Comparison of ENCODE assay signal across 8 cellular contexts in genomic region chr6:129672345-129672691, GRCh38. TPM values are rescaled to one million over a fixed set of nuclear protein-coding genes. Genes with fewer than 3 reads are reported as not detected.
DNase-seq lines count a peak whose midpoint lies in the region; ATAC-seq and TF ChIP-seq lines count a peak whose summit lies in the region.

No MANE protein-coding gene starts in this region.

- H3K4me2 ChIP-seq in GM23338 (no peak overlapping the region), hepatocyte (no peak overlapping the region)

- no peaks in the 10 kb centered on the region for H3K36me3 Mint-ChIP-seq in CD4-positive, alpha-beta memory T cell
- H3K36me3 Mint-ChIP-seq in GM23338 (ENCODE audit: low read depth) (no peaks in the 10 kb centered on the region), type B pancreatic cell (no peaks in the 10 kb centered on the region)

- TF ChIP-seq CTCF in GM23338 (conservative IDR thresholded peaks at IDR 0.05; ENCODE audit: low read depth in 2 of 2): no peak
- no peak for TF ChIP-seq CTCF in hepatocyte (IDR thresholded peaks at IDR 0.05; ENCODE audit: poor library complexity)
- no peak for TF ChIP-seq CTCF in vagina (IDR thresholded peaks at IDR 0.05)
- no peak for TF ChIP-seq CTCF in type B pancreatic cell (conservative IDR thresholded peaks at IDR 0.05)

- H3K9me3 Mint-ChIP-seq in CD4-positive, alpha-beta memory T cell: no peaks in the 10 kb centered on the region
- H3K9me3 Mint-ChIP-seq in GM23338 (no peaks in the 10 kb centered on the region), type B pancreatic cell (peaks cover 7% of the 10 kb centered on the region)

- CTCF ChIA-PET in CD4-positive, alpha-beta memory T cell (lab: Charles Lee; ENCODE audit: partially characterized antibody): interaction anchor here (0.7 to 7.6 kb wide), 8 partner anchors 10 to 77 kb away, joined by 4 to 131 read pairs (median 11); partner anchors contain the start of gene ARHGAP18

- H2AFZ ChIP-seq in GM23338 (0 out of 2 replicates have a peak overlapping the region, but pooled peaks have one; percentile 15), hepatocyte (no peak overlapping the region)

- no peaks in the 10 kb centered on the region for H3K9me3 ChIP-seq in CD4-positive, alpha-beta memory T cell (ENCODE audit: control insufficient read depth in 1 of 2, low read length in 2 of 2)
- no peaks in the 10 kb centered on the region for H3K9me3 ChIP-seq in SJSA1 (replicated peaks)
- no peaks in the 10 kb centered on the region for H3K9me3 ChIP-seq in hepatocyte (ENCODE audit: low read depth)
- H3K9me3 ChIP-seq in vagina: no peaks in the 10 kb centered on the region

- ATAC-seq in GM23338: no peak

- peaks cover 25% of the 10 kb centered on the region for H3K4me1 ChIP-seq in CD4-positive, alpha-beta memory T cell (ENCODE audit: insufficient read depth, low read length)
- H3K4me1 ChIP-seq in GM23338 (ENCODE audit: insufficient read depth) (peaks cover 21% of the 10 kb centered on the region), SJSA1 (replicated peaks) (peaks cover 42% of the 10 kb centered on the region), hepatocyte (ENCODE audit: insufficient read depth) (peaks cover 31% of the 10 kb centered on the region), vagina (peaks cover 42% of the 10 kb centered on the region)

- H3K79me2 ChIP-seq in GM23338 (replicated peaks; ENCODE audit: insufficient read depth) (no peaks in the 10 kb centered on the region), hepatocyte (peaks cover 74% of the 10 kb centered on the region)

- peak overlapping the region; percentile 74 to 94 (median 92) for H3K27ac Mint-ChIP-seq in CD4-positive, alpha-beta memory T cell
- no peak overlapping the region; the same call in 1 of the 2 replicates for H3K27ac Mint-ChIP-seq in GM23338
- H3K27ac Mint-ChIP-seq in type B pancreatic cell: no peak overlapping the region

- peak overlapping the region; percentile 80 to 87 (median 82) for H3K4me3 Mint-ChIP-seq in CD4-positive, alpha-beta memory T cell
- no peak overlapping the region for H3K4me3 Mint-ChIP-seq in GM23338
- no peak overlapping the region for H3K4me3 Mint-ChIP-seq in type B pancreatic cell

- peak overlapping the region; percentile 56 for H3K27ac ChIP-seq in CD4-positive, alpha-beta memory T cell (ENCODE audit: low read depth, low read length)
- H3K27ac ChIP-seq in GM23338 (ENCODE audit: low read depth) (no peak overlapping the region), SJSA1 (peak overlapping the region; percentile 97), hepatocyte (peak overlapping the region; percentile 70), vagina (peak overlapping the region; percentile 76)

- DNase-seq in CD4-positive, alpha-beta memory T cell: peak in 2 of 5 donors; percentile 4 to 22
- no peak for DNase-seq in GM23338 (ENCODE audit: low spot score)
- no peak for DNase-seq in SJSA1 (ENCODE audit: low read depth in 1 of 2, low spot score in 2 of 2)
- DNase-seq in hepatocyte (ENCODE audit: low spot score): no peak
- DNase-seq in vagina (ENCODE audit: extremely low spot score in 2 of 2): no peak
- DNase-seq in KBM-7: no peak
- no peak for DNase-seq in NCI-H1417 treated with DMSO at 0.1 percent for 48 hours (lab: John Stamatoyannopoulos, UW)
- no peak for DNase-seq in type B pancreatic cell (ENCODE audit: extremely low spot score, unreplicated experiment)

- in situ Hi-C loops in KBM-7 (cut with MboI; ENCODE audit: low pct_unique_long_range_greater_than_20kb, low sequenced_read_pairs): no loop called here

- no peaks in the 10 kb centered on the region for H4K20me1 ChIP-seq in GM23338 (replicated peaks; ENCODE audit: insufficient read depth)
- no peaks in the 10 kb centered on the region for H4K20me1 ChIP-seq in hepatocyte (ENCODE audit: insufficient read depth, poor library complexity, severe bottlenecking)

- no peaks in the 10 kb centered on the region for H3K36me3 ChIP-seq in CD4-positive, alpha-beta memory T cell (ENCODE audit: insufficient read depth, low read length)
- H3K36me3 ChIP-seq in GM23338 (ENCODE audit: insufficient read depth) (no peaks in the 10 kb centered on the region), SJSA1 (peaks cover 11% of the 10 kb centered on the region), hepatocyte (replicated peaks; ENCODE audit: insufficient read depth, low read depth) (no peaks in the 10 kb centered on the region), vagina (no peaks in the 10 kb centered on the region)

- peak overlapping the region in 1 of 2 donors; percentile 53 for H3K4me3 ChIP-seq in CD4-positive, alpha-beta memory T cell (ENCODE audit: low read length in 2 of 2)
- no peak overlapping the region for H3K4me3 ChIP-seq in GM23338
- H3K4me3 ChIP-seq in SJSA1: no peak overlapping the region
- H3K4me3 ChIP-seq in hepatocyte: no peak overlapping the region
- no peak overlapping the region for H3K4me3 ChIP-seq in vagina

- H3K9me2 ChIP-seq in GM23338 (ENCODE audit: insufficient read depth): no peaks in the 10 kb centered on the region
- no peaks in the 10 kb centered on the region for H3K9me2 ChIP-seq in hepatocyte (replicated peaks; ENCODE audit: insufficient read depth)

- no peaks in the 10 kb centered on the region for H3K27me3 ChIP-seq in CD4-positive, alpha-beta memory T cell (ENCODE audit: insufficient read depth, low read length)
- no peaks in the 10 kb centered on the region for H3K27me3 ChIP-seq in GM23338 (ENCODE audit: insufficient read depth)
- H3K27me3 ChIP-seq in SJSA1 (replicated peaks): no peaks in the 10 kb centered on the region
- H3K27me3 ChIP-seq in hepatocyte: no peaks in the 10 kb centered on the region
- H3K27me3 ChIP-seq in vagina: no peaks in the 10 kb centered on the region

- H3K4me1 Mint-ChIP-seq in CD4-positive, alpha-beta memory T cell: peaks cover 22 to 28% (median 23%) of the 10 kb centered on the region in 4 donors
- H3K4me1 Mint-ChIP-seq in GM23338 (peaks cover 35% of the 10 kb centered on the region), type B pancreatic cell (ENCODE audit: unreplicated experiment) (peaks cover 27% of the 10 kb centered on the region)

- POLR2A ChIA-PET in CD4-positive, alpha-beta memory T cell (lab: Charles Lee; ENCODE audit: partially characterized antibody): interaction anchor here (1.0 to 3.8 kb wide), 9 partner anchors 11 to 347 kb away, joined by 3 to 35 read pairs (median 6); partner anchors contain the start of gene ARHGAP18

- 93% methylated on average over 2 of the region's 2 CpGs for WGBS in hepatocyte (ENCODE audit: low lambda C conversion rate, missing lambda C conversion rate)

- no peaks in the 10 kb centered on the region for H3K27me3 Mint-ChIP-seq in CD4-positive, alpha-beta memory T cell
- no peaks in the 10 kb centered on the region for H3K27me3 Mint-ChIP-seq in GM23338 (ENCODE audit: insufficient read depth, low read depth, poor library complexity)
- H3K27me3 Mint-ChIP-seq in type B pancreatic cell: no peaks in the 10 kb centered on the region

- intact Hi-C loops in CD4-positive, alpha-beta memory T cell (cut with micrococcal nuclease): loop anchor here (1.0 to 5.0 kb wide), 5 partner anchors 40 to 349 kb away; partner anchors contain the start of gene ARHGAP18
- intact Hi-C loops in vagina (cut with DNase I): no loop called here

- no peaks in the 10 kb centered on the region for H3F3A ChIP-seq in GM23338 (replicated peaks; ENCODE audit: low read depth)

- TF ChIP-seq POLR2A in vagina (IDR thresholded peaks at IDR 0.05): no peak

TF ChIP-seq in GM23338, 12 proteins besides CTCF, POLR2A, EP300 and RAD21 (continues in another document):
- TF ChIP-seq STAT1 (IDR thresholded peaks at IDR 0.05; ENCODE audit: unreplicated experiment): no peak
- TF ChIP-seq REST (IDR thresholded peaks at IDR 0.05; ENCODE audit: unreplicated experiment): no peak
- TF ChIP-seq ETS1 (IDR thresholded peaks at IDR 0.05): no peak
- TF ChIP-seq NANOG (IDR thresholded peaks at IDR 0.05; ENCODE audit: borderline replicate concordance): no peak
- TF ChIP-seq EZH2 (IDR thresholded peaks at IDR 0.05; ENCODE audit: low read depth, unreplicated experiment): no peak

RNA-seq across cellular contexts. Expression of gene ARHGAP18, which starts 37.7 kb away (rescaled TPM):
- 1 to 10 TPM; 4.3 to 4.6 TPM for total RNA-seq in CD4-positive, alpha-beta memory T cell
- polyA plus RNA-seq in CD4-positive, alpha-beta memory T cell: 1 to 10 TPM; 2.3 to 3.6 TPM
- 4.0 and 5.0 TPM in 2 replicates for total RNA-seq in GM23338 (2014; rRNA removed; shearing (Covaris generic))
- polyA plus RNA-seq in GM23338 (2016; fragmentation: Nextera tagmentation; extraction: Ambion mirVana): 3.7 and 4.3 TPM in 2 replicates
- total RNA-seq in SJSA1 (2014; rRNA removed; shearing (Covaris generic)): 32.0 and 34.5 TPM in 2 replicates
- 34.8 and 35.6 TPM in 2 replicates for total RNA-seq in hepatocyte
- polyA plus RNA-seq in hepatocyte: 11.2 and 14.7 TPM in 2 replicates
- total RNA-seq in vagina: 7.6 TPM
- total RNA-seq in type B pancreatic cell (ENCODE audit: low replicate concordance): 9.2 and 12.0 TPM in 2 replicates

Comparison
In these comparisons a context has a peak if more than half of its experiments do, and no peak if none do; other contexts are left out.
1. H3K27ac Mint-ChIP-seq: peak in CD4-positive, alpha-beta memory T cell (7 of 7); none in GM23338 (single experiment) and type B pancreatic cell (single experiment).
2. H3K4me3 Mint-ChIP-seq: peak in CD4-positive, alpha-beta memory T cell (8 of 8); none in GM23338 (single experiment) and type B pancreatic cell (single experiment).